Comparison of ENCODE assay signal across 20 cellular contexts in the genomic region with DNA sequence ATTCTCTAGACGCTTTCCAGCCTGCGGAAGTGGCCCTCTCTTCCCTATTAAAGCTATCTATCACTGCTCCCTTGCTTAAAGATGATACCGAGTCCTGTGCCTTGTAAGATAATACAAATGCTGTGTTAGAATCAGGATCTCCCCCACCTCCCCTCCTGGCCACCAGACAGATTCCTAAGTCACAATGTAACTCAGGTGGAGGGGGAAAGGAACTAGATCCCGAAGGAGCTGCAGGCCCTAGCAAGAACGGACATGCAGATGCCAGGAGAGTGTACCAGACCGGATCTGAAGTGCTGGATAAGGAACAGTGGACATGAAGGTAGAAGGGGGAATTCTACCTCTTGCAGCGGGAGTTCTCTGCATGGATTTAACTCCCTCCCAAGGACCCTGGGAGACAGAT.
DNase-seq lines count a peak whose midpoint lies in the region; ATAC-seq, FAIRE-seq and TF ChIP-seq lines count a peak whose summit lies in the region.
"Had no signal": no experiment of that assay in that cellular context is flagged by ENCODE, and none has a peak within 500 bp of the region (broad histone marks: within the 10 kb centered on the region; RNA-seq: fewer than 3 reads in every experiment).

No MANE protein-coding gene starts in this region.

- no peak for ATAC-seq in right cardiac atrium
- ATAC-seq in GM21515 (IDR thresholded peaks at IDR 0.05; ENCODE audit: unreplicated experiment), result no peak
- ATAC-seq: A549, Panc1 had no signal

- no peak overlapping the region for H2AFZ ChIP-seq in mesenchymal stem cell (ENCODE audit: low read depth, low read length)

- H3K23ac ChIP-seq in mesenchymal stem cell (ENCODE audit: low read length in 2 of 2), result no peak overlapping the region

- H3K27ac ChIP-seq in right cardiac atrium (ENCODE audit: low read length) (no peak overlapping the region), epithelial cell of prostate (peak overlapping the region; percentile 29), mesenchymal stem cell (ENCODE audit: low read length, poor library complexity, severe bottlenecking) (peak overlapping the region; percentile 30)
- H3K27ac ChIP-seq: A549, KMS-11, SJCRH30 had no signal

- no peak overlapping the region for H3K4ac ChIP-seq in mesenchymal stem cell (ENCODE audit: low read depth in 1 of 2, low read length in 2 of 2)

- no peaks in the 10 kb centered on the region for H3K36me3 ChIP-seq in mesenchymal stem cell (ENCODE audit: control insufficient read depth in 1 of 2, insufficient read depth in 2 of 2, low read depth in 1 of 2, low read length in 2 of 2)
- H3K36me3 ChIP-seq: SJCRH30 had no signal

- intact Hi-C loops in cardiac septum (cut with DNase I) (loop anchor here (10.0 kb wide), 1 partner anchor 151 kb away; no protein-coding TSS in a partner anchor), right cardiac atrium (cut with DNase I) (loop anchor here in 2 of 4 donors (10.0 kb wide), 2 partner anchors 171 to 361 kb away; no protein-coding TSS in a partner anchor)

- no peaks in the 10 kb centered on the region for H3K4me1 ChIP-seq in right cardiac atrium (ENCODE audit: control insufficient read depth, insufficient read depth, low read length)
- peaks cover 3% of the 10 kb centered on the region for H3K4me1 ChIP-seq in mesenchymal stem cell (ENCODE audit: control insufficient read depth, insufficient read depth, low read depth, low read length)
- H3K4me1 ChIP-seq: A549, SJCRH30 had no signal

- H2BK12ac ChIP-seq in mesenchymal stem cell (ENCODE audit: low read length in 2 of 2), result no peak overlapping the region

- WGBS in right cardiac atrium, result 97% methylated on average over 7 of the region's 7 CpGs
- 93% methylated on average over 5 of the region's 7 CpGs for WGBS in mesenchymal stem cell

- H2BK5ac ChIP-seq in mesenchymal stem cell (ENCODE audit: low read depth, low read length, poor library complexity, severe bottlenecking), result no peak overlapping the region

- no peak overlapping the region for H4K91ac ChIP-seq in mesenchymal stem cell (ENCODE audit: low read length)

- FAIRE-seq in H54 (lab: Jason Lieb, UNC), result no peak
- FAIRE-seq: A549, HTR-8/SVneo had no signal

- H3K9me3 ChIP-seq in right cardiac atrium (ENCODE audit: control insufficient read depth, low read length) (no peaks in the 10 kb centered on the region), mesenchymal stem cell (ENCODE audit: control insufficient read depth, low read length) (no peaks in the 10 kb centered on the region)
- H3K9me3 ChIP-seq: A549, SJCRH30 had no signal

- H3K4me3 ChIP-seq in right cardiac atrium (ENCODE audit: low read length) (no peak overlapping the region), mesenchymal stem cell (ENCODE audit: insufficient read depth in 1 of 2, low read depth in 1 of 2, low read length in 2 of 2) (no peak overlapping the region)
- H3K4me3 ChIP-seq: A549, SJCRH30 had no signal

- H3K79me1 ChIP-seq in mesenchymal stem cell (replicated peaks; ENCODE audit: low read length, poor library complexity, severe bottlenecking), result no peaks in the 10 kb centered on the region

- H2BK15ac ChIP-seq in mesenchymal stem cell (ENCODE audit: low read depth, poor library complexity, severe bottlenecking), result no peak overlapping the region

- no peak overlapping the region for H3K14ac ChIP-seq in mesenchymal stem cell (ENCODE audit: low read length in 2 of 2)

- no peak for TF ChIP-seq POLR2A in H54 (IDR thresholded peaks at IDR 0.05; ENCODE audit: low read depth, low read length)

- H3K18ac ChIP-seq in mesenchymal stem cell (ENCODE audit: low read depth in 1 of 2, low read length in 2 of 2), result no peak overlapping the region

- no peak overlapping the region for H3K4me2 ChIP-seq in mesenchymal stem cell (ENCODE audit: low read length, poor library complexity, severe bottlenecking)
- H3K4me2 ChIP-seq: A549, KMS-11 had no signal

- H3K9ac ChIP-seq in mesenchymal stem cell (ENCODE audit: low read length), result no peak overlapping the region
- H3K9ac ChIP-seq: KMS-11 had no signal

- H3K27me3 ChIP-seq in right cardiac atrium (ENCODE audit: control insufficient read depth, insufficient read depth) (no peaks in the 10 kb centered on the region), mesenchymal stem cell (ENCODE audit: control insufficient read depth in 1 of 2, insufficient read depth in 1 of 2, low read length in 2 of 2) (peaks cover 0 to 43% of the 10 kb centered on the region in 2 experiments)
- H3K27me3 ChIP-seq: SJCRH30 had no signal

- peak; percentile 54 for DNase-seq in cardiac septum (ENCODE audit: low spot score)
- no peak for DNase-seq in right cardiac atrium
- DNase-seq in epithelial cell of prostate (ENCODE audit: low read depth, low spot score), result no peak
- DNase-seq in mesenchymal stem cell, result no peak
- DNase-seq in ureter (ENCODE audit: low spot score), result peak; percentile 17
- DNase-seq in NCI-H510A (lab: John Stamatoyannopoulos, UW), result no peak
- DNase-seq in H54 (ENCODE audit: insufficient read length, low spot score), result no peak
- DNase-seq: GF-D8, HCEC 1CT, IMR-90, NCI-H1092 treated with DMSO at 0.1 percent for 48 hours, NCI-H1436 treated with DMSO at 0.1 percent for 48 hours, NCI-H1930, NCI-H524 treated with DMSO at 0.1 percent for 48 hours, SJCRH30 had no signal

- H2AK5ac ChIP-seq in mesenchymal stem cell (ENCODE audit: low read length, severe bottlenecking), result no peak overlapping the region

- H2BK120ac ChIP-seq in mesenchymal stem cell (ENCODE audit: low read depth, low read length), result no peak overlapping the region

- H4K8ac ChIP-seq in mesenchymal stem cell (ENCODE audit: low read length), result no peak overlapping the region

Comparison
In these comparisons a context has a peak if more than half of its experiments do, and no peak if none do; other contexts are left out.
1. DNase-seq: peak in cardiac septum (single experiment) and ureter (single experiment); none in right cardiac atrium (0 of 3), epithelial cell of prostate (single experiment), mesenchymal stem cell (single experiment), NCI-H510A (single experiment) and H54 (single experiment).